ENCODE assay signal across 16 cellular contexts in the genomic region with DNA sequence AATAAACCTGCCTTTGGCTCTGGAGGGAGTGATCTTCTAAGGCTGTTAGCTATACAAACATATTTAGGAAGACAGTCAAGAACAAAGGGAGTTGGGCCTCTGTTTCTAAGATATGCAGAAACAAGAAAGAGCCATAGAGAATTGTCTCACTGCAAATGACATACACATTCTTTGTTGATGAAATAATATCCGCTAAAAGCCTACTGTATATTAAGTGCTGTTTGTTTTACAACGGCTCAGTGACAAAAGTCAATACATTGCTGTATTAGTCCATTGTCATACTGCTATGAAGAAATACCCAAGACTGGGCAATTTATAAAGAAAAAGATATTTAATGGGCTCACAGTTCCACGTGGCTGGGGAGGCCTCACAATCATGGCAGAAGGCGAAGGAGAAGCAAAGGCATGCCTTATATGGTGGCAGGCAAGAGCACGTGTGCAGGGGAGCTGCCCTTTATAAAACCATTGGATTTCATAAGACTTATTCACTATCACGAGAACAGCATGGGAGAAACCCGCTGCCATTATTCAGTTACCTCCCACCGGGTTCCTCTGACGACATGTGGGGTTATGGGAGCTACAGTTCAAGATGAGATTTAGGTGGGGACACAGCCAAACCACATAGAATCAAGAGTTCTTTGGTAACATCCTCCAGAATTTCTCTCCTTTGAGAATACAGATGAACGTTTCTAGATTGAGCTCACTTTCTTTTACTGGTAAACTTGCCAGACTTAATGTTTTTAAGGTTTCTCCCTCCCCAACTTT.
DNase-seq lines count a peak whose midpoint lies in the region; ATAC-seq and TF ChIP-seq lines count a peak whose summit lies in the region.
"Had no signal": no experiment of that assay in that cellular context is flagged by ENCODE, and none has a peak within 500 bp of the region (broad histone marks: within the 10 kb centered on the region; RNA-seq: fewer than 3 reads in every experiment).

No MANE protein-coding gene starts in this region.

- H3K4me3 ChIP-seq in AG10803 (ENCODE audit: low read length) (no peak overlapping the region), OCI-LY3 (ENCODE audit: low read length) (no peak overlapping the region), neural progenitor cell (no peak overlapping the region)
- H3K4me3 ChIP-seq: adrenal gland, heart right ventricle, SJSA1 had no signal

- POLR2A ChIA-PET in HEK293T (lab: Yijun Ruan, JAX): no interaction called here

- CTCF ChIA-PET in HEK293T (lab: Yijun Ruan, JAX): no interaction called here

- peaks cover 28% of the 10 kb centered on the region for H3K4me1 Mint-ChIP-seq in neural progenitor cell

- H2AFZ ChIP-seq in OCI-LY3 (ENCODE audit: low read depth, low read length) (peak overlapping the region; percentile 21), neural progenitor cell (replicated peaks) (no peak overlapping the region)

- no peak overlapping the region for H3K27ac Mint-ChIP-seq in neural progenitor cell

- peaks cover 13% of the 10 kb centered on the region for H3K27me3 Mint-ChIP-seq in neural progenitor cell (ENCODE audit: insufficient read depth, low read depth)

- H3K9me3 Mint-ChIP-seq in neural progenitor cell: peaks cover 13% of the 10 kb centered on the region
- H3K9me3 Mint-ChIP-seq: activated T-cell treated with anti-CD3 and anti-CD28 coated beads, Interleukin-2, amount 50 U/mL, for 4 hours had no signal

- peak overlapping the region; percentile 58; the same call in 1 of the 2 replicates for H3K9ac ChIP-seq in OCI-LY3 (ENCODE audit: low read length)
- H3K9ac ChIP-seq in neural progenitor cell: no peak overlapping the region

- peaks cover 8% of the 10 kb centered on the region for H3F3A ChIP-seq in neural progenitor cell (ENCODE audit: low read depth)

- no peaks in the 10 kb centered on the region for H3K79me2 ChIP-seq in OCI-LY3 (ENCODE audit: low read length)
- H3K79me2 ChIP-seq in neural progenitor cell (ENCODE audit: low read depth): no peaks in the 10 kb centered on the region

- TF ChIP-seq CTCF in AG10803 (conservative IDR thresholded peaks at IDR 0.05; ENCODE audit: low read length) (no peak), OCI-LY3 (IDR thresholded peaks at IDR 0.05; ENCODE audit: low read depth, low read length) (no peak), neural progenitor cell (IDR thresholded peaks at IDR 0.05) (no peak)

- H3K4me2 ChIP-seq in OCI-LY3 (ENCODE audit: low read length) (peak overlapping the region; percentile 68), neural progenitor cell (no peak overlapping the region)

- peak; percentile 9 for ATAC-seq in GM18868 (IDR thresholded peaks at IDR 0.05; ENCODE audit: unreplicated experiment)
- ATAC-seq in esophagus mucosa: peak; percentile 61
- ATAC-seq in GM21515 (IDR thresholded peaks at IDR 0.05; ENCODE audit: unreplicated experiment): no peak
- ATAC-seq in GM18873 (IDR thresholded peaks at IDR 0.05; ENCODE audit: low FRiP score, unreplicated experiment): no peak
- ATAC-seq: heart right ventricle had no signal

- H4K20me1 ChIP-seq in OCI-LY3 (ENCODE audit: insufficient read depth, low read length) (no peaks in the 10 kb centered on the region), neural progenitor cell (ENCODE audit: low read depth) (no peaks in the 10 kb centered on the region)

- DNase-seq in AG10803 (ENCODE audit: low read depth) (peak; percentile 25), HEK293T (ENCODE audit: extremely low spot score) (no peak), neural progenitor cell (ENCODE audit: low spot score) (no peak)
- DNase-seq: activated T-cell treated with anti-CD3 and anti-CD28 coated beads, Interleukin-2, amount 50 U/mL, for 4 hours; adrenal gland; EL; heart right ventricle; NCI-H2107; stimulated activated CD4-positive, alpha-beta T cell treated with anti-CD3 and anti-CD28 coated beads, Interleukin-2, amount 100 ng/mL, for 48 hours; stimulated activated CD8-positive, alpha-beta memory T cell treated with anti-CD3 and anti-CD28 coated beads, Interleukin-4, amount 100 ng/mL, for 48 hours had no signal

- H3K4me1 ChIP-seq in OCI-LY3 (ENCODE audit: low read length) (peaks cover 20% of the 10 kb centered on the region), neural progenitor cell (peaks cover 11% of the 10 kb centered on the region)

- no peak overlapping the region for H3K4me3 Mint-ChIP-seq in neural progenitor cell
- H3K4me3 Mint-ChIP-seq: activated T-cell treated with anti-CD3 and anti-CD28 coated beads, Interleukin-2, amount 50 U/mL, for 4 hours had no signal

- H3K9me3 ChIP-seq in OCI-LY3 (ENCODE audit: insufficient read depth, low read length): no peaks in the 10 kb centered on the region
- no peaks in the 10 kb centered on the region for H3K9me3 ChIP-seq in neural progenitor cell (ENCODE audit: low read depth)
- H3K9me3 ChIP-seq: adrenal gland, heart right ventricle, SJSA1 had no signal

- H3K36me3 Mint-ChIP-seq in neural progenitor cell: peaks cover 2% of the 10 kb centered on the region

- H3K27ac ChIP-seq in OCI-LY3 (ENCODE audit: low read length) (peak overlapping the region; percentile 70), neural progenitor cell (no peak overlapping the region)
- H3K27ac ChIP-seq: adrenal gland, heart right ventricle had no signal

- no peaks in the 10 kb centered on the region for H3K36me3 ChIP-seq in OCI-LY3 (replicated peaks; ENCODE audit: low read depth, low read length)
- no peaks in the 10 kb centered on the region for H3K36me3 ChIP-seq in neural progenitor cell
- H3K36me3 ChIP-seq: adrenal gland, heart right ventricle had no signal

- no peaks in the 10 kb centered on the region for H3K27me3 ChIP-seq in OCI-LY3 (ENCODE audit: low read depth, low read length)
- no peaks in the 10 kb centered on the region for H3K27me3 ChIP-seq in neural progenitor cell
- H3K27me3 ChIP-seq: adrenal gland, heart right ventricle, SJSA1 had no signal

TF ChIP-seq in HEK293T, 16 proteins besides CTCF, POLR2A, EP300 and RAD21:
- TF ChIP-seq NFRKB (IDR thresholded peaks at IDR 0.05): no peak
- TF ChIP-seq TARDBP (IDR thresholded peaks at IDR 0.05): no peak
- no peak for TF ChIP-seq ELF4 (IDR thresholded peaks at IDR 0.05)
- TF ChIP-seq ARNT (IDR thresholded peaks at IDR 0.05): no peak
- TF ChIP-seq SUZ12 (IDR thresholded peaks at IDR 0.05): no peak
- TF ChIP-seq BHLHE40 (IDR thresholded peaks at IDR 0.05; ENCODE audit: borderline replicate concordance): no peak
- no peak for TF ChIP-seq FOXA1 (IDR thresholded peaks at IDR 0.05)

Comparison
In these comparisons a context has a peak if more than half of its experiments do, and no peak if none do; other contexts are left out.
1. ATAC-seq: peak in GM18868 (single experiment) and esophagus mucosa (single experiment); none in GM21515 (single experiment) and GM18873 (single experiment).